ENCODE assay signal across 16 cellular contexts in the genomic region with DNA sequence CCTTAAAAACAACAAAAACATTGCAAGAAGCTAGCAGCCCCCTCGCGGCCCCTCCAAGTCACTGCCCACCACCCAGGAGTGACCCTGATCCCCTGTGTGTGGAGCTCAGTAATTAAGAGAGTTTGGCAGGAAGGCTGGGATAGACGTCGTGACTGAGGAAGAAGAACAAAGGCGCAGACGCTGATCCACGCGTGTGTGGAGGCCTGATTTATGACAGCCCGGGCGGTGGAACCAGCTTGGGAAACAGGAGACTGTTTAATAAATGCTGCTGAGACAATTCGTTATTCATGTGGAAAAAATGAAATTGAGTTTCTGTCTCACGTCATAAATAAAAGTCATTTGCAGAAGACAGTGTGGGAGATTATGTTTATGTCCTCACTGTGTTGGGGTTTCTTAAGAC.
"Had no signal": no experiment of that assay in that cellular context is flagged by ENCODE, and none has a peak within 500 bp of the region (broad histone marks: within the 10 kb centered on the region; RNA-seq: fewer than 3 reads in every experiment).

No MANE protein-coding gene starts in this region.

- H3K4me3 ChIP-seq: ascending aorta, ovary, tibial artery had no signal

- H3K9me3 Mint-ChIP-seq: activated T-helper 17 cell treated with anti-CD3 and anti-CD28 coated beads, Interleukin-2, amount 50 U/mL, for 72 hours had no signal

- H3K9me3 ChIP-seq: ascending aorta, ovary had no signal

- H3K27me3 ChIP-seq: ascending aorta, ovary had no signal

- H3K27ac ChIP-seq: ascending aorta, ovary, tibial artery, WERI-Rb-1 had no signal

- ATAC-seq: activated naive CD8-positive, alpha-beta T cell treated with anti-CD3 and anti-CD28 coated beads, Interleukin-2, amount 50 U/mL, for 24 hours; activated T-helper 17 cell treated with anti-CD3 and anti-CD28 coated beads, Interleukin-2, amount 50 U/mL, for 72 hours; T-helper 17 cell had no signal

- H3K4me3 Mint-ChIP-seq: activated naive CD8-positive, alpha-beta T cell treated with anti-CD3 and anti-CD28 coated beads, Interleukin-2, amount 50 U/mL, for 24 hours; activated T-helper 17 cell treated with anti-CD3 and anti-CD28 coated beads, Interleukin-2, amount 50 U/mL, for 72 hours; neural crest cell; T-helper 17 cell had no signal

- DNase-seq: activated CD4-positive, alpha-beta T cell treated with anti-CD3 and anti-CD28 coated beads, Interleukin-2, amount 50 U/mL, for 48 hours; activated naive CD4-positive, alpha-beta T cell treated with Interleukin-2 at 50 U/mL for 16 hours; activated naive CD8-positive, alpha-beta T cell treated with anti-CD3 and anti-CD28 coated beads, Interleukin-2, amount 50 U/mL, for 24 hours; foreskin fibroblast; glutamatergic neuron; hypothalamus; mesendoderm; SHP77 treated with DMSO at 0.1 percent for 48 hours; stimulated activated CD4-positive, alpha-beta T cell treated with anti-CD3 and anti-CD28 coated beads, Interleukin-1b, Interleukin-23, amount 100 ng/mL, for 48 hours; T-helper 17 cell; WERI-Rb-1 had no signal

- H3K27me3 Mint-ChIP-seq: T-helper 17 cell had no signal

- H3K4me1 ChIP-seq: ascending aorta, tibial artery had no signal

- H3K36me3 ChIP-seq: ascending aorta, ovary, tibial artery, WERI-Rb-1 had no signal

- H3K27ac Mint-ChIP-seq: activated naive CD8-positive, alpha-beta T cell treated with anti-CD3 and anti-CD28 coated beads, Interleukin-2, amount 50 U/mL, for 24 hours; activated T-helper 17 cell treated with anti-CD3 and anti-CD28 coated beads, Interleukin-2, amount 50 U/mL, for 72 hours; T-helper 17 cell had no signal

- H3K4me1 Mint-ChIP-seq: activated naive CD8-positive, alpha-beta T cell treated with anti-CD3 and anti-CD28 coated beads, Interleukin-2, amount 50 U/mL, for 24 hours; activated T-helper 17 cell treated with anti-CD3 and anti-CD28 coated beads, Interleukin-2, amount 50 U/mL, for 72 hours; neural crest cell; T-helper 17 cell had no signal
